20 cellular contexts compared by ENCODE assay signal in genomic region chrX:68919707-68920106, GRCh38.
"Had no signal": no experiment of that assay in that cellular context is flagged by ENCODE, and none has a peak within 500 bp of the region (broad histone marks: within the 10 kb centered on the region; RNA-seq: fewer than 3 reads in every experiment).

No MANE protein-coding gene starts in this region.

- H3K27me3 ChIP-seq: body of pancreas, upper lobe of right lung had no signal

- FAIRE-seq: keratinocyte, small intestine had no signal

- DNase-seq: activated CD4-positive, alpha-beta memory T cell treated with anti-CD3 and anti-CD28 coated beads for 36 hours; activated CD4-positive, alpha-beta T cell treated with anti-CD3 and anti-CD28 coated beads for 36 hours; activated T-cell treated with anti-CD3 and anti-CD28 coated beads for 4 hours; amygdala; body of pancreas; effector memory CD8-positive, alpha-beta T cell; foreskin fibroblast; hypothalamus; mammary epithelial cell; right cardiac atrium; small intestine; stimulated activated CD4-positive, alpha-beta T cell treated with anti-CD3 and anti-CD28 coated beads, Interleukin-15, amount 100 ng/mL, for 24 hours; stimulated activated CD4-positive, alpha-beta T cell treated with anti-CD3 and anti-CD28 coated beads, Interleukin-4, amount 100 ng/mL, for 1 hour; upper lobe of right lung had no signal

- H3K4me1 ChIP-seq: body of pancreas, prostate gland, upper lobe of right lung had no signal

- H3K4me3 Mint-ChIP-seq: activated CD4-positive, alpha-beta memory T cell treated with anti-CD3 and anti-CD28 coated beads for 36 hours; activated CD4-positive, alpha-beta T cell treated with anti-CD3 and anti-CD28 coated beads for 36 hours; activated naive CD8-positive, alpha-beta T cell; effector memory CD8-positive, alpha-beta T cell; neural progenitor cell; T-helper 2 cell treated with Interferon-gamma antibody and Interleukin-4, amounts not matched to agents 5 μg/mL and 100 μg/mL, for 36 hours; WTC11 had no signal

- ATAC-seq: activated CD4-positive, alpha-beta T cell treated with anti-CD3 and anti-CD28 coated beads for 36 hours; body of pancreas; effector memory CD8-positive, alpha-beta T cell; upper lobe of right lung; WTC11 had no signal

- H3K9ac ChIP-seq: neural progenitor cell had no signal

- H3K4me2 ChIP-seq: neural progenitor cell had no signal

- H3K27me3 Mint-ChIP-seq: activated CD4-positive, alpha-beta memory T cell treated with anti-CD3 and anti-CD28 coated beads for 36 hours; activated naive CD8-positive, alpha-beta T cell; effector memory CD8-positive, alpha-beta T cell had no signal

- H3K27ac Mint-ChIP-seq: activated CD4-positive, alpha-beta memory T cell treated with anti-CD3 and anti-CD28 coated beads for 36 hours; activated CD4-positive, alpha-beta T cell treated with anti-CD3 and anti-CD28 coated beads for 36 hours; activated naive CD8-positive, alpha-beta T cell; effector memory CD8-positive, alpha-beta T cell; neural progenitor cell; T-helper 2 cell treated with Interferon-gamma antibody and Interleukin-4, amounts not matched to agents 5 μg/mL and 100 μg/mL, for 36 hours; WTC11 had no signal

- H3K4me3 ChIP-seq: body of pancreas, neural progenitor cell, prostate gland, upper lobe of right lung had no signal

- H3K4me1 Mint-ChIP-seq: activated CD4-positive, alpha-beta T cell treated with anti-CD3 and anti-CD28 coated beads for 36 hours had no signal

- H3K9me3 Mint-ChIP-seq: activated CD4-positive, alpha-beta memory T cell treated with anti-CD3 and anti-CD28 coated beads for 36 hours; effector memory CD8-positive, alpha-beta T cell; T-helper 2 cell treated with Interferon-gamma antibody and Interleukin-4, amounts not matched to agents 5 μg/mL and 100 μg/mL, for 36 hours; WTC11 had no signal

- H3K9me3 ChIP-seq: body of pancreas, prostate gland, upper lobe of right lung had no signal

- H3K27ac ChIP-seq: body of pancreas, neural progenitor cell, prostate gland, upper lobe of right lung had no signal

- H3K36me3 Mint-ChIP-seq: activated CD4-positive, alpha-beta memory T cell treated with anti-CD3 and anti-CD28 coated beads for 36 hours; activated naive CD8-positive, alpha-beta T cell; neural progenitor cell; WTC11 had no signal

- H2AFZ ChIP-seq: neural progenitor cell had no signal

- H3K36me3 ChIP-seq: neural progenitor cell, prostate gland, upper lobe of right lung had no signal
